In genomic region chr1:63817700-63818099, GRCh38 we compare ENCODE assay signal across 1 cellular context.
TF ChIP-seq lines count a peak whose summit lies in the region.

No MANE protein-coding gene starts in this region.

TF ChIP-seq in A549, 52 proteins besides CTCF, POLR2A, EP300 and RAD21 (continued from another document):
- TF ChIP-seq ATOH8 (CRISPR knock-in tag; IDR thresholded peaks at IDR 0.05; ENCODE audit: low read depth) = no peak
- no peak for TF ChIP-seq CHD2 (IDR thresholded peaks at IDR 0.05; ENCODE audit: low read length, partially characterized antibody)
- TF ChIP-seq POLR2AphosphoS2 (conservative IDR thresholded peaks at IDR 0.05; ENCODE audit: low read length) = no peak
- no peak for TF ChIP-seq KDM1A (IDR thresholded peaks at IDR 0.05; ENCODE audit: low read depth)
- TF ChIP-seq HES2 (IDR thresholded peaks at IDR 0.05) = no peak
- no peak for TF ChIP-seq ZNF302 (CRISPR knock-in tag; IDR thresholded peaks at IDR 0.05)
- no peak for TF ChIP-seq CEBPB (IDR thresholded peaks at IDR 0.05)
